Comparison of ENCODE assay signal across 34 cellular contexts in genomic region chr20:12270863-12271262, GRCh38.
"Had no signal": no experiment of that assay in that cellular context is flagged by ENCODE, and none has a peak within 500 bp of the region (broad histone marks: within the 10 kb centered on the region; RNA-seq: fewer than 3 reads in every experiment).

No MANE protein-coding gene starts in this region.

- H3K4me1 ChIP-seq: adrenal gland, body of pancreas, breast epithelium, SJCRH30 had no signal

- H3K9me3 ChIP-seq: adrenal gland, body of pancreas, breast epithelium, SJCRH30, SK-N-SH had no signal

- H3K36me3 ChIP-seq: adrenal gland, breast epithelium, SJCRH30 had no signal

- H3K27ac ChIP-seq: adrenal gland, body of pancreas, breast epithelium, SJCRH30 had no signal

- ATAC-seq: activated CD4-positive, alpha-beta T cell treated with anti-CD3 and anti-CD28 coated beads for 36 hours; activated CD4-positive, CD25-positive, alpha-beta regulatory T cell treated with anti-CD3 and anti-CD28 coated beads, Interleukin-2, amount 50 U/mL, for 24 hours; activated naive CD4-positive, alpha-beta T cell treated with anti-CD3 and anti-CD28 coated beads, Interleukin-2, amount 50 U/mL, for 72 hours; activated T-cell treated with anti-CD3 and anti-CD28 coated beads, Interleukin-2, amount 50 U/mL, for 4 hours; body of pancreas; K562 had no signal

- H3K36me3 Mint-ChIP-seq: activated CD4-positive, alpha-beta memory T cell treated with anti-CD3 and anti-CD28 coated beads for 36 hours; activated naive CD4-positive, alpha-beta T cell treated with anti-CD3 and anti-CD28 coated beads, Interleukin-2, amount 50 U/mL, for 72 hours had no signal

- H3K9ac ChIP-seq: SK-N-SH had no signal

- DNase-seq: activated CD4-positive, alpha-beta memory T cell treated with anti-CD3 and anti-CD28 coated beads for 36 hours; activated CD4-positive, alpha-beta T cell treated with anti-CD3 and anti-CD28 coated beads for 36 hours; activated CD4-positive, alpha-beta T cell treated with anti-CD3 and anti-CD28 coated beads, Interleukin-2, amount 50 U/mL, for 1 hour; activated CD8-positive, alpha-beta memory T cell treated with anti-CD3 and anti-CD28 coated beads, Interleukin-2, amount 50 U/mL, for 4 hours; activated gamma-delta T cell treated with Interleukin-2 at 50 U/mL for 16 hours; activated naive CD4-positive, alpha-beta T cell treated with anti-CD3 and anti-CD28 coated beads for 36 hours; activated T-cell treated with anti-CD3 and anti-CD28 coated beads for 4 hours; activated T-cell treated with anti-CD3 and anti-CD28 coated beads, Interleukin-2, amount 50 U/mL, for 4 hours; adrenal gland; body of pancreas; cerebellar nuclear complex; NCI-H1048; NCI-H1105 treated with DMSO at 0.1 percent for 48 hours; NCI-H1436; NCI-H1694; NCI-H1930; NCI-H2081 treated with DMSO at 0.1 percent for 48 hours; NCI-H226; NCI-H446 treated with DMSO at 0.1 percent for 48 hours; NCI-H524; NCI-H774; NK-92 treated with Interleukin-12 subunit alpha and Interleukin-12 subunit beta, amount 100 ng/mL, for 24 hours; SHP77; SJCRH30; SK-N-SH had no signal

- H3K9me2 ChIP-seq: SK-N-SH had no signal

- FAIRE-seq: astrocyte, K562, TTC549 had no signal

- H3K4me1 Mint-ChIP-seq: activated CD4-positive, alpha-beta T cell treated with anti-CD3 and anti-CD28 coated beads for 36 hours had no signal

- H3K27ac Mint-ChIP-seq: activated CD4-positive, alpha-beta memory T cell treated with anti-CD3 and anti-CD28 coated beads for 36 hours; activated CD4-positive, alpha-beta T cell treated with anti-CD3 and anti-CD28 coated beads for 36 hours; activated naive CD4-positive, alpha-beta T cell treated with anti-CD3 and anti-CD28 coated beads for 36 hours; activated naive CD4-positive, alpha-beta T cell treated with anti-CD3 and anti-CD28 coated beads, Interleukin-2, amount 50 U/mL, for 72 hours; activated T-helper 1 cell treated with anti-CD3 and anti-CD28 coated beads, Interleukin-12 subunit alpha, Interleukin-12 subunit beta, Interleukin-2, Interleukin-4 antibody, amounts not matched to agents 30 ng/mL and 10 ng/mL and 1 ng/mL, durations not matched to agents 14 hours and 24 hours and 36 hours; T-helper 1 cell treated with Interleukin-12 subunit alpha and Interleukin-12 subunit beta and Interleukin-4 antibody, amounts not matched to agents 30 μg/mL and 1 μg/mL, for 36 hours; T-helper 2 cell treated with Interferon-gamma antibody and Interleukin-4, amounts not matched to agents 5 μg/mL and 100 μg/mL, for 36 hours had no signal

- H3K27me3 ChIP-seq: adrenal gland, body of pancreas, breast epithelium, SJCRH30 had no signal

- H3K4me3 ChIP-seq: adrenal gland, body of pancreas, breast epithelium, K562, SJCRH30 had no signal

- H3K4me2 ChIP-seq: SK-N-SH had no signal

- H3K27me3 Mint-ChIP-seq: activated CD4-positive, alpha-beta memory T cell treated with anti-CD3 and anti-CD28 coated beads for 36 hours; activated CD4-positive, alpha-beta T cell treated with anti-CD3 and anti-CD28 coated beads for 36 hours had no signal

- H3K4me3 Mint-ChIP-seq: activated CD4-positive, alpha-beta memory T cell treated with anti-CD3 and anti-CD28 coated beads for 36 hours; activated CD4-positive, alpha-beta T cell treated with anti-CD3 and anti-CD28 coated beads for 36 hours; activated naive CD4-positive, alpha-beta T cell treated with anti-CD3 and anti-CD28 coated beads for 36 hours; activated T-cell treated with anti-CD3 and anti-CD28 coated beads, Interleukin-2, amount 50 U/mL, for 4 hours; activated T-helper 1 cell treated with anti-CD3 and anti-CD28 coated beads, Interleukin-12 subunit alpha, Interleukin-12 subunit beta, Interleukin-2, Interleukin-4 antibody, amounts not matched to agents 30 ng/mL and 10 ng/mL and 1 ng/mL, durations not matched to agents 14 hours and 24 hours and 36 hours; T-helper 1 cell treated with Interleukin-12 subunit alpha and Interleukin-12 subunit beta and Interleukin-4 antibody, amounts not matched to agents 30 μg/mL and 1 μg/mL, for 36 hours; T-helper 2 cell treated with Interferon-gamma antibody and Interleukin-4, amounts not matched to agents 5 μg/mL and 100 μg/mL, for 36 hours had no signal

- H3K9me3 Mint-ChIP-seq: activated naive CD4-positive, alpha-beta T cell treated with anti-CD3 and anti-CD28 coated beads for 36 hours; activated T-helper 1 cell treated with anti-CD3 and anti-CD28 coated beads, Interleukin-12 subunit alpha, Interleukin-12 subunit beta, Interleukin-2, Interleukin-4 antibody, amounts not matched to agents 30 ng/mL and 10 ng/mL and 1 ng/mL, durations not matched to agents 14 hours and 24 hours and 36 hours had no signal
